In genomic region chr2:96225016-96225533, GRCh38 we compare ENCODE assay signal across 9 cellular contexts. TPM values are rescaled to one million over a fixed set of nuclear protein-coding genes. Genes with fewer than 3 reads are reported as not detected.
DNase-seq lines count a peak whose midpoint lies in the region; ATAC-seq and TF ChIP-seq lines count a peak whose summit lies in the region.
"Had no signal": no experiment of that assay in that cellular context is flagged by ENCODE, and none has a peak within 500 bp of the region (broad histone marks: within the 10 kb centered on the region; RNA-seq: fewer than 3 reads in every experiment).

No MANE protein-coding gene starts in this region.

- peak overlapping the region in 4 of 8 donors; percentile 8 to 55 (median 46) for H3K4me3 Mint-ChIP-seq in naive B cell

- no peak for TF ChIP-seq EP300 in gastroesophageal sphincter (IDR thresholded peaks at IDR 0.05)

- peaks cover 12 to 21% (median 21%) of the 10 kb centered on the region in 3 donors for H3K4me1 Mint-ChIP-seq in naive B cell

- H3K9me3 Mint-ChIP-seq in naive B cell = no peaks in the 10 kb centered on the region

- TF ChIP-seq CTCF in foreskin keratinocyte (conservative IDR thresholded peaks at IDR 0.05) (no peak), gastroesophageal sphincter (IDR thresholded peaks at IDR 0.05) (no peak)

- H3K27ac ChIP-seq in foreskin keratinocyte (no peak overlapping the region), gastroesophageal sphincter (no peak overlapping the region)

- H3K36me3 ChIP-seq in gastroesophageal sphincter = peaks cover 0 to 5% of the 10 kb centered on the region in 2 donors

- H3K4me3 ChIP-seq in gastroesophageal sphincter = no peak overlapping the region

- no peak for TF ChIP-seq POLR2A in gastroesophageal sphincter (IDR thresholded peaks at IDR 0.05)

- H3K4me1 ChIP-seq in foreskin keratinocyte (no peaks in the 10 kb centered on the region), gastroesophageal sphincter (no peaks in the 10 kb centered on the region)

- peak; percentile 69 for DNase-seq in NAMALWA (ENCODE audit: low spot score)
- DNase-seq in naive B cell = peak; percentile 33
- no peak for DNase-seq in foreskin keratinocyte
- DNase-seq in amygdala (lab: John Stamatoyannopoulos, UW) = no peak
- no peak for DNase-seq in cortex of kidney (lab: John Stamatoyannopoulos, UW)
- DNase-seq: stimulated activated CD4-positive, alpha-beta T cell treated with anti-CD3 and anti-CD28 coated beads, Interleukin-1b, Interleukin-23, amount 100 ng/mL, for 48 hours had no signal

- no peaks in the 10 kb centered on the region for H3K9me3 ChIP-seq in gastroesophageal sphincter

- 62 to 69% methylated on average over 2 to 3 of the region's 3 CpGs for WGBS in gastroesophageal sphincter (ENCODE audit: low coverage in 1 of 2), 2 donors

- peak overlapping the region; percentile 46 to 89 (median 82) for H3K27ac Mint-ChIP-seq in naive B cell

- ATAC-seq in GM18861 (IDR thresholded peaks at IDR 0.05; ENCODE audit: unreplicated experiment) (peak; percentile 57), HG02642 (IDR thresholded peaks at IDR 0.05; ENCODE audit: poor library complexity, unreplicated experiment) (peak; percentile 87), naive B cell (ENCODE audit: low read depth in 2 of 2) (peak; percentile 97), foreskin keratinocyte (no peak), gastroesophageal sphincter (no peak)

- no peaks in the 10 kb centered on the region for H3K36me3 Mint-ChIP-seq in naive B cell

- H3K27me3 Mint-ChIP-seq in naive B cell = no peaks in the 10 kb centered on the region

- H3K27me3 ChIP-seq in foreskin keratinocyte (no peaks in the 10 kb centered on the region), gastroesophageal sphincter (no peaks in the 10 kb centered on the region)

RNA-seq across cellular contexts. Expression of gene STARD7, which starts 16.4 kb away (rescaled TPM):
- polyA plus RNA-seq in naive B cell (ENCODE audit: low read depth in 6 of 6) = 100 to 1,000 TPM; 219 to 401 (median 239) TPM
- total RNA-seq in foreskin keratinocyte = 110 and 120 TPM in 2 replicates
- polyA plus RNA-seq in foreskin keratinocyte = 48.3 and 62.2 TPM in 2 replicates
- total RNA-seq in gastroesophageal sphincter = 100 to 1,000 TPM in 3 of 4 donors, 10 to 100 TPM in 1; 93.4 to 122 (median 107) TPM

RNA-seq across cellular contexts. Expression of gene TMEM127, which starts 40.7 kb away (rescaled TPM):
- polyA plus RNA-seq in naive B cell (ENCODE audit: low read depth in 6 of 6) (10 to 100 TPM; 37.8 to 52.0 (median 40.1) TPM), foreskin keratinocyte (17.3 and 19.7 TPM in 2 replicates)
- total RNA-seq in foreskin keratinocyte (24.7 and 26.1 TPM in 2 replicates), gastroesophageal sphincter (10 to 100 TPM; 39.4 to 73.8 (median 43.9) TPM)

RNA-seq across cellular contexts. Expression of gene CIAO1, which starts 41.0 kb away (rescaled TPM):
- polyA plus RNA-seq in naive B cell (ENCODE audit: low read depth in 6 of 6) = 100 to 1,000 TPM in 1 of 6 donors, 10 to 100 TPM in 5; 57.8 to 101 (median 92.2) TPM
- 59.5 and 63.9 TPM in 2 replicates for total RNA-seq in foreskin keratinocyte
- polyA plus RNA-seq in foreskin keratinocyte = 41.7 and 43.3 TPM in 2 replicates
- total RNA-seq in gastroesophageal sphincter = 100 to 1,000 TPM in 1 of 4 donors, 10 to 100 TPM in 3; 60.7 to 107 (median 84.8) TPM

Comparison
In these comparisons a context has a peak if more than half of its experiments do, and no peak if none do; other contexts are left out.
1. ATAC-seq: peak in GM18861 (single experiment), HG02642 (single experiment) and naive B cell (2 of 2); none in foreskin keratinocyte (single experiment) and gastroesophageal sphincter (single experiment).
2. DNase-seq: peak in NAMALWA (single experiment) and naive B cell (single experiment); none in foreskin keratinocyte (0 of 2), amygdala (0 of 56) and cortex of kidney (single experiment).